14 cellular contexts compared by ENCODE assay signal in the genomic region with DNA sequence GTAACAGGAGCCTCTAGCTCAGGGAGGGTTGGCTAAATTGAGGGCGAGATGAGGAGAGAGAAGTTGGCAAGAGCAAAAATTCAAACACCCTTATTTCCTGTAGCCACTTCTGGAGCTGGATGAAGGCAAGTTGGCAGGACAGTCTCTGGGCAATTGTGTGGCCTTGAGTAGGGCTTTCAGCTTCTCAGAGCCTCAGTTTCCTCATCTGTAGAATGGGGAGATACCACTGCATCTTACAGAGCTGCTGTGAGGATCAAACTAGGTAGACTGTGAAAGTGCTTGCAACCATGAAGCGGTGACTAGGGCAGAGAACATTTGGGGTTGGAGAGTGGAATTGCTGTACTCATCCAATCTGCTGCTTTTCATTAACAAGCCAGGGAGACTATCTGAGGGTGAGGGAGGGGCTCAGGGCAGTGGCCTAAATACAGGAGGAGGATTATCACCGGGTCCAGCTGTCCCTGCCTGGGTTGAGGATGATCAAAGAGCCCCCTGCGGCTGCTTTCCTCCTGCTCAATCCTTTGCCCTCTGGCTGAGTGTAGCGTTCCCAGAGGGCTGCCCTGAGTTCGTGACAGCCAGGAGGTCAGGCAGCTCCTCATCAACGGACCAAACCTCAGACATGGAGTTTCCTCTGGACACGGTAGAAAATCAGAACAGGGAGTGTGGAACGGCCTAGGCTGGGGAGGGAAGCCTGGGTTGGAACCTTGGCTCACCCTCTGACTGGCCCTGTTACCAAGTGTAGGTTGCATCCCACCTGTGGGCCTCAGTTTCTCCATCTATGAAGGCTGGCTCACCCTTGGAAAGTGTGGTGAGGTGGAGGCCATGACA. TPM values are rescaled to one million over a fixed set of nuclear protein-coding genes. Genes with fewer than 3 reads are reported as not detected.
DNase-seq lines count a peak whose midpoint lies in the region; ATAC-seq and TF ChIP-seq lines count a peak whose summit lies in the region.
"Had no signal": no experiment of that assay in that cellular context is flagged by ENCODE, and none has a peak within 500 bp of the region (broad histone marks: within the 10 kb centered on the region; RNA-seq: fewer than 3 reads in every experiment).

No MANE protein-coding gene starts in this region.

- H3K4me3 ChIP-seq in Caco-2 (ENCODE audit: low read depth, low read length), result no peak overlapping the region

- H3K27ac Mint-ChIP-seq in Caco-2 (ENCODE audit: unreplicated experiment) (peak overlapping the region; percentile 16), glutamatergic neuron (ENCODE audit: unreplicated experiment) (peak overlapping the region; percentile 49), osteocyte (ENCODE audit: unreplicated experiment) (no peak overlapping the region)
- H3K27ac Mint-ChIP-seq in naive thymus-derived CD8-positive, alpha-beta T cell, result peak overlapping the region in 2 of 10 donors; percentile 11 to 40
- no peak overlapping the region for H3K27ac Mint-ChIP-seq in activated T-helper 2 cell treated with anti-CD3 and anti-CD28 coated beads, Interferon-gamma antibody, Interleukin-2, Interleukin-4, amounts not matched to agents 10 μg/mL and 5 μg/mL and 100 μg/mL, durations not matched to agents 14 hours and 24 hours and 36 hours
- H3K27ac Mint-ChIP-seq: CD14-positive monocyte, H9 had no signal

- H3K9me3 ChIP-seq in Caco-2, result no peaks in the 10 kb centered on the region

- TF ChIP-seq CTCF in Caco-2 (IDR thresholded peaks at IDR 0.05; ENCODE audit: insufficient read depth in 1 of 2, low read depth in 1 of 2, low read length in 1 of 2, severe bottlenecking in 1 of 2, unreplicated experiment in 1 of 2), result no peak
- TF ChIP-seq CTCF in glutamatergic neuron (IDR thresholded peaks at IDR 0.05; ENCODE audit: partially characterized antibody, unreplicated experiment), result no peak
- no peak for TF ChIP-seq CTCF in osteocyte (IDR thresholded peaks at IDR 0.05)

- H3K4me3 Mint-ChIP-seq in Caco-2 (ENCODE audit: unreplicated experiment) (no peak overlapping the region), glutamatergic neuron (ENCODE audit: unreplicated experiment) (peak overlapping the region; percentile 26), osteocyte (ENCODE audit: unreplicated experiment) (no peak overlapping the region)
- no peak overlapping the region for H3K4me3 Mint-ChIP-seq in naive thymus-derived CD8-positive, alpha-beta T cell
- no peak overlapping the region for H3K4me3 Mint-ChIP-seq in activated T-helper 2 cell treated with anti-CD3 and anti-CD28 coated beads, Interferon-gamma antibody, Interleukin-2, Interleukin-4, amounts not matched to agents 10 μg/mL and 5 μg/mL and 100 μg/mL, durations not matched to agents 14 hours and 24 hours and 36 hours (ENCODE audit: low read depth)
- H3K4me3 Mint-ChIP-seq: CD14-positive monocyte, H9 had no signal

- intact Hi-C loops in Caco-2 (cut with micrococcal nuclease; ENCODE audit: unreplicated experiment), result no loop called here
- intact Hi-C loops in activated T-helper 2 cell treated with anti-CD3 and anti-CD28 coated beads, Interferon-gamma antibody, Interleukin-2, Interleukin-4, amounts not matched to agents 10 μg/mL and 5 μg/mL and 100 μg/mL, durations not matched to agents 14 hours and 24 hours and 36 hours (cut with micrococcal nuclease), result no loop called here

- H3K4me1 Mint-ChIP-seq in Caco-2 (ENCODE audit: low read depth, unreplicated experiment) (peaks cover 11% of the 10 kb centered on the region), glutamatergic neuron (ENCODE audit: low read depth, unreplicated experiment) (peaks cover 39% of the 10 kb centered on the region), osteocyte (ENCODE audit: unreplicated experiment) (peaks cover 27% of the 10 kb centered on the region)
- peaks cover 5 to 10% (median 6%) of the 10 kb centered on the region in 4 donors for H3K4me1 Mint-ChIP-seq in naive thymus-derived CD8-positive, alpha-beta T cell
- no peaks in the 10 kb centered on the region for H3K4me1 Mint-ChIP-seq in activated T-helper 2 cell treated with anti-CD3 and anti-CD28 coated beads, Interferon-gamma antibody, Interleukin-2, Interleukin-4, amounts not matched to agents 10 μg/mL and 5 μg/mL and 100 μg/mL, durations not matched to agents 14 hours and 24 hours and 36 hours (ENCODE audit: low read depth)

- H3K27me3 ChIP-seq in Caco-2 (replicated peaks; ENCODE audit: control insufficient read depth, insufficient read depth, low read length), result no peaks in the 10 kb centered on the region

- H3K36me3 ChIP-seq in Caco-2 (ENCODE audit: control insufficient read depth, insufficient read depth, low read length), result no peaks in the 10 kb centered on the region

- H3K27me3 Mint-ChIP-seq in Caco-2 (ENCODE audit: insufficient read depth, unreplicated experiment), result no peaks in the 10 kb centered on the region
- peaks cover 4% of the 10 kb centered on the region for H3K27me3 Mint-ChIP-seq in glutamatergic neuron (ENCODE audit: unreplicated experiment)
- peaks cover 53% of the 10 kb centered on the region for H3K27me3 Mint-ChIP-seq in osteocyte (ENCODE audit: unreplicated experiment)
- peaks cover 0 to 15% (median 2%) of the 10 kb centered on the region in 5 donors for H3K27me3 Mint-ChIP-seq in naive thymus-derived CD8-positive, alpha-beta T cell
- peaks cover 13% of the 10 kb centered on the region for H3K27me3 Mint-ChIP-seq in activated T-helper 2 cell treated with anti-CD3 and anti-CD28 coated beads, Interferon-gamma antibody, Interleukin-2, Interleukin-4, amounts not matched to agents 10 μg/mL and 5 μg/mL and 100 μg/mL, durations not matched to agents 14 hours and 24 hours and 36 hours (ENCODE audit: low read depth)

- POLR2A ChIA-PET in Caco-2 (lab: Charles Lee), result no interaction called here
- POLR2A ChIA-PET in naive thymus-derived CD8-positive, alpha-beta T cell (lab: Charles Lee), result no interaction called here

- CTCF ChIA-PET in Caco-2 (lab: Charles Lee), result no interaction called here

- H3K4me1 ChIP-seq in Caco-2, result peaks cover 9% of the 10 kb centered on the region

- no peaks in the 10 kb centered on the region for H3K36me3 Mint-ChIP-seq in Caco-2 (ENCODE audit: insufficient read depth, unreplicated experiment)
- peaks cover 6% of the 10 kb centered on the region for H3K36me3 Mint-ChIP-seq in glutamatergic neuron (ENCODE audit: unreplicated experiment)
- H3K36me3 Mint-ChIP-seq in osteocyte (ENCODE audit: unreplicated experiment), result no peaks in the 10 kb centered on the region
- no peaks in the 10 kb centered on the region for H3K36me3 Mint-ChIP-seq in naive thymus-derived CD8-positive, alpha-beta T cell
- no peaks in the 10 kb centered on the region for H3K36me3 Mint-ChIP-seq in activated T-helper 2 cell treated with anti-CD3 and anti-CD28 coated beads, Interferon-gamma antibody, Interleukin-2, Interleukin-4, amounts not matched to agents 10 μg/mL and 5 μg/mL and 100 μg/mL, durations not matched to agents 14 hours and 24 hours and 36 hours (ENCODE audit: low read depth)
- H3K36me3 Mint-ChIP-seq: CD14-positive monocyte had no signal

- ATAC-seq in HG03045 (IDR thresholded peaks at IDR 0.05; ENCODE audit: unreplicated experiment), result no peak
- no peak for ATAC-seq in naive thymus-derived CD8-positive, alpha-beta T cell

- BruUV-seq in Caco-2 (replicated peaks; lab: Mats Ljungman, UMichigan), result no TSS peak

- H3K9me3 Mint-ChIP-seq in Caco-2 (ENCODE audit: unreplicated experiment) (no peaks in the 10 kb centered on the region), glutamatergic neuron (ENCODE audit: unreplicated experiment) (peaks cover 14% of the 10 kb centered on the region), osteocyte (ENCODE audit: unreplicated experiment) (no peaks in the 10 kb centered on the region)
- H3K9me3 Mint-ChIP-seq in naive thymus-derived CD8-positive, alpha-beta T cell, result peaks cover 0 to 8% (median 0%) of the 10 kb centered on the region in 9 donors
- no peaks in the 10 kb centered on the region for H3K9me3 Mint-ChIP-seq in activated T-helper 2 cell treated with anti-CD3 and anti-CD28 coated beads, Interferon-gamma antibody, Interleukin-2, Interleukin-4, amounts not matched to agents 10 μg/mL and 5 μg/mL and 100 μg/mL, durations not matched to agents 14 hours and 24 hours and 36 hours

- DNase-seq in Caco-2, result no peak
- peak; percentile 98 to 99 for DNase-seq in NCI-H524 (lab: John Stamatoyannopoulos, UW)
- DNase-seq in glutamatergic neuron, result peak; percentile 46
- DNase-seq in osteocyte (ENCODE audit: extremely low spot score, unreplicated experiment), result peak; percentile 32
- no peak for DNase-seq in naive thymus-derived CD8-positive, alpha-beta T cell
- DNase-seq in activated T-helper 2 cell treated with anti-CD3 and anti-CD28 coated beads, Interferon-gamma antibody, Interleukin-2, Interleukin-4, amounts not matched to agents 10 μg/mL and 5 μg/mL and 100 μg/mL, durations not matched to agents 14 hours and 24 hours and 36 hours (ENCODE audit: low spot score), result no peak
- DNase-seq in GM19238 (ENCODE audit: insufficient read length, low spot score), result no peak
- DNase-seq: DMS79, NCI-H187 treated with DMSO at 0.1 percent for 48 hours, NCI-H345 had no signal

RNA-seq across cellular contexts. Expression of a gene that starts 23.7 kb away (rescaled TPM):
- total RNA-seq in Caco-2 (2022) (not detected in 2 replicates), glutamatergic neuron (ENCODE audit: unreplicated experiment) (not detected), osteocyte (not detected in 2 replicates)
- not detected for total RNA-seq in naive thymus-derived CD8-positive, alpha-beta T cell
- polyA plus RNA-seq in naive thymus-derived CD8-positive, alpha-beta T cell, result not detected
- not detected in 2 replicates for total RNA-seq in activated T-helper 2 cell treated with anti-CD3 and anti-CD28 coated beads, Interferon-gamma antibody, Interleukin-2, Interleukin-4, amounts not matched to agents 10 μg/mL and 5 μg/mL and 100 μg/mL, durations not matched to agents 14 hours and 24 hours and 36 hours
- total RNA-seq: H9, HT-29 had no signal
- polyA plus RNA-seq: CD14-positive monocyte had no signal

Comparison
In these comparisons a context has a peak if more than half of its experiments do, and no peak if none do; other contexts are left out.
1. DNase-seq: peak in NCI-H524 (2 of 2), glutamatergic neuron (single experiment) and osteocyte (single experiment); none in Caco-2 (0 of 2), naive thymus-derived CD8-positive, alpha-beta T cell (0 of 10), activated T-helper 2 cell treated with anti-CD3 and anti-CD28 coated beads, Interferon-gamma antibody, Interleukin-2, Interleukin-4, amounts not matched to agents 10 μg/mL and 5 μg/mL and 100 μg/mL, durations not matched to agents 14 hours and 24 hours and 36 hours (single experiment) and GM19238 (single experiment).
2. H3K27ac Mint-ChIP-seq: peak in Caco-2 (single experiment) and glutamatergic neuron (single experiment); none in osteocyte (single experiment) and activated T-helper 2 cell treated with anti-CD3 and anti-CD28 coated beads, Interferon-gamma antibody, Interleukin-2, Interleukin-4, amounts not matched to agents 10 μg/mL and 5 μg/mL and 100 μg/mL, durations not matched to agents 14 hours and 24 hours and 36 hours (single experiment).